ENCODE assay signal across 1 cellular context in the genomic region with DNA sequence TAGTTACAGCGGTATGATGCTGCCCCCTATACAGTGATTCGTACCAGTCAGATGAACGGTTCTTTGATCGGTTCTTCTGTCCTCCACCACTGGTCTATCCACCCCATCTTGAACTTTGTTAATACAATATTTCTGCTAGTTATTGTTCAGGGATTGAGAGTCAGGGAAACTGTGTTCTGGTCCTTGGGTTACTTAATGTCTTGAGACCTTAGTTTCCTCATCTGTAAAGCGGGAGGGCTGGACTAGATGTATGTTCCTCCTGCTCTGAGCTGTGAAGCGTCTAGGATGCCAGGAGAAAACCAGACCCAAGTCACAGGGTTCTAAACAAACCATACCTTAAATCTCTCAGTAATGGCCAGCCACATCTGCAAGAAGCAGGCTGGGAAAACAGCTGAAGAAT.
TF ChIP-seq lines count a peak whose summit lies in the region.

No MANE protein-coding gene starts in this region.

TF ChIP-seq in GM23338, 12 proteins besides CTCF, POLR2A, EP300 and RAD21:
- TF ChIP-seq EZH2phosphoT487 (IDR thresholded peaks at IDR 0.05; ENCODE audit: unreplicated experiment) (no peak), EZH2 (IDR thresholded peaks at IDR 0.05; ENCODE audit: low read depth, unreplicated experiment) (no peak), ZNF331 (CRISPR knock-in tag; IDR thresholded peaks at IDR 0.05; ENCODE audit: low read depth) (no peak), REST (IDR thresholded peaks at IDR 0.05; ENCODE audit: unreplicated experiment) (no peak), POLR2AphosphoS5 (IDR thresholded peaks at IDR 0.05; ENCODE audit: low read depth) (no peak), CREB1 (CRISPR knock-in tag; IDR thresholded peaks at IDR 0.05; ENCODE audit: low read depth) (no peak), STAT1 (IDR thresholded peaks at IDR 0.05; ENCODE audit: unreplicated experiment) (no peak), NANOG (IDR thresholded peaks at IDR 0.05; ENCODE audit: borderline replicate concordance) (no peak), JUNB (IDR thresholded peaks at IDR 0.05; ENCODE audit: unreplicated experiment) (no peak), ZNF114 (CRISPR knock-in tag; IDR thresholded peaks at IDR 0.05) (no peak)
- TF ChIP-seq, protein P1, sequence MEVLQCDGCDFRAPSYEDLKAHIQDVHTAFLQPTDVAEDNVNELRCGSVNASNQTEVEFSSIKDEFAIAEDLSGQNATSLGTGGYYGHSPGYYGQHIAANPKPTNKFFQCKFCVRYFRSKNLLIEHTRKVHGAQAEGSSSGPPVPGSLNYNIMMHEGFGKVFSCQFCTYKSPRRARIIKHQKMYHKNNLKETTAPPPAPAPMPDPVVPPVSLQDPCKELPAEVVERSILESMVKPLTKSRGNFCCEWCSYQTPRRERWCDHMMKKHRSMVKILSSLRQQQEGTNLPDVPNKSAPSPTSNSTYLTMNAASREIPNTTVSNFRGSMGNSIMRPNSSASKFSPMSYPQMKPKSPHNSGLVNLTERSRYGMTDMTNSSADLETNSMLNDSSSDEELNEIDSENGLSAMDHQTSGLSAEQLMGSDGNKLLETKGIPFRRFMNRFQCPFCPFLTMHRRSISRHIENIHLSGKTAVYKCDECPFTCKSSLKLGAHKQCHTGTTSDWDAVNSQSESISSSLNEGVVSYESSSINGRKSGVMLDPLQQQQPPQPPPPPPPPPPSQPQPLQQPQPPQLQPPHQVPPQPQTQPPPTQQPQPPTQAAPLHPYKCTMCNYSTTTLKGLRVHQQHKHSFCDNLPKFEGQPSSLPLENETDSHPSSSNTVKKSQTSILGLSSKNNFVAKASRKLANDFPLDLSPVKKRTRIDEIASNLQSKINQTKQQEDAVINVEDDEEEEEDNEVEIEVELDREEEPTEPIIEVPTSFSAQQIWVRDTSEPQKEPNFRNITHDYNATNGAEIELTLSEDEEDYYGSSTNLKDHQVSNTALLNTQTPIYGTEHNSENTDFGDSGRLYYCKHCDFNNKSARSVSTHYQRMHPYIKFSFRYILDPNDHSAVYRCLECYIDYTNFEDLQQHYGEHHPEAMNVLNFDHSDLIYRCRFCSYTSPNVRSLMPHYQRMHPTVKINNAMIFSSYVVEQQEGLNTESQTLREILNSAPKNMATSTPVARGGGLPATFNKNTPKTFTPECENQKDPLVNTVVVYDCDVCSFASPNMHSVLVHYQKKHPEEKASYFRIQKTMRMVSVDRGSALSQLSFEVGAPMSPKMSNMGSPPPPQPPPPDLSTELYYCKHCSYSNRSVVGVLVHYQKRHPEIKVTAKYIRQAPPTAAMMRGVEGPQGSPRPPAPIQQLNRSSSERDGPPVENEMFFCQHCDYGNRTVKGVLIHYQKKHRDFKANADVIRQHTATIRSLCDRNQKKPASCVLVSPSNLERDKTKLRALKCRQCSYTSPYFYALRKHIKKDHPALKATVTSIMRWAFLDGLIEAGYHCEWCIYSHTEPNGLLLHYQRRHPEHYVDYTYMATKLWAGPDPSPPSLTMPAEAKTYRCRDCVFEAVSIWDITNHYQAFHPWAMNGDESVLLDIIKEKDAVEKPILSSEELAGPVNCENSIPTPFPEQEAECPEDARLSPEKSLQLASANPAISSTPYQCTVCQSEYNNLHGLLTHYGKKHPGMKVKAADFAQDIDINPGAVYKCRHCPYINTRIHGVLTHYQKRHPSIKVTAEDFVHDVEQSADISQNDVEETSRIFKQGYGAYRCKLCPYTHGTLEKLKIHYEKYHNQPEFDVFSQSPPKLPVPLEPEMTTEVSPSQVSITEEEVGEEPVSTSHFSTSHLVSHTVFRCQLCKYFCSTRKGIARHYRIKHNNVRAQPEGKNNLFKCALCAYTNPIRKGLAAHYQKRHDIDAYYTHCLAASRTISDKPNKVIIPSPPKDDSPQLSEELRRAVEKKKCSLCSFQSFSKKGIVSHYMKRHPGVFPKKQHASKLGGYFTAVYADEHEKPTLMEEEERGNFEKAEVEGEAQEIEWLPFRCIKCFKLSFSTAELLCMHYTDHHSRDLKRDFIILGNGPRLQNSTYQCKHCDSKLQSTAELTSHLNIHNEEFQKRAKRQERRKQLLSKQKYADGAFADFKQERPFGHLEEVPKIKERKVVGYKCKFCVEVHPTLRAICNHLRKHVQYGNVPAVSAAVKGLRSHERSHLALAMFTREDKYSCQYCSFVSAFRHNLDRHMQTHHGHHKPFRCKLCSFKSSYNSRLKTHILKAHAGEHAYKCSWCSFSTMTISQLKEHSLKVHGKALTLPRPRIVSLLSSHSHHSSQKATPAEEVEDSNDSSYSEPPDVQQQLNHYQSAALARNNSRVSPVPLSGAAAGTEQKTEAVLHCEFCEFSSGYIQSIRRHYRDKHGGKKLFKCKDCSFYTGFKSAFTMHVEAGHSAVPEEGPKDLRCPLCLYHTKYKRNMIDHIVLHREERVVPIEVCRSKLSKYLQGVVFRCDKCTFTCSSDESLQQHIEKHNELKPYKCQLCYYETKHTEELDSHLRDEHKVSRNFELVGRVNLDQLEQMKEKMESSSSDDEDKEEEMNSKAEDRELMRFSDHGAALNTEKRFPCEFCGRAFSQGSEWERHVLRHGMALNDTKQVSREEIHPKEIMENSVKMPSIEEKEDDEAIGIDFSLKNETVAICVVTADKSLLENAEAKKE (CRISPR knock-in tag; IDR thresholded peaks at IDR 0.05): no peak
- TF ChIP-seq, protein P2, sequence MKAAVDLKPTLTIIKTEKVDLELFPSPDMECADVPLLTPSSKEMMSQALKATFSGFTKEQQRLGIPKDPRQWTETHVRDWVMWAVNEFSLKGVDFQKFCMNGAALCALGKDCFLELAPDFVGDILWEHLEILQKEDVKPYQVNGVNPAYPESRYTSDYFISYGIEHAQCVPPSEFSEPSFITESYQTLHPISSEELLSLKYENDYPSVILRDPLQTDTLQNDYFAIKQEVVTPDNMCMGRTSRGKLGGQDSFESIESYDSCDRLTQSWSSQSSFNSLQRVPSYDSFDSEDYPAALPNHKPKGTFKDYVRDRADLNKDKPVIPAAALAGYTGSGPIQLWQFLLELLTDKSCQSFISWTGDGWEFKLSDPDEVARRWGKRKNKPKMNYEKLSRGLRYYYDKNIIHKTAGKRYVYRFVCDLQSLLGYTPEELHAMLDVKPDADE (IDR thresholded peaks at IDR 0.05): no peak
